Comparison of ENCODE assay signal across 26 cellular contexts in the genomic region with DNA sequence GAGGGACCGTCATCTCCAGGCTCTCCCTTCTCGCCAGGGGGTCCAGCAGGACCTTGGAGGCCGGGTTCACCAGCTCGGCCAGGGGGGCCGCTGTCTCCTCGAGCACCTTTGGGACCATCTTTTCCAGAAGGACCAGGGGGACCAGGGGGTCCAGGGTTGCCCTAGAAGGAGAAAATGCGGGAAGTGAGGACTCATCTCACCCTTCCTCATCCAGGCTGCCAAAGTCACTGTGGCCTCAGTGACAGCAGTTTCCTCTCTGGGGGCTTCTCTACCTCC. TPM values are rescaled to one million over a fixed set of nuclear protein-coding genes. Genes with fewer than 3 reads are reported as not detected.
"Had no signal": no experiment of that assay in that cellular context is flagged by ENCODE, and none has a peak within 500 bp of the region (broad histone marks: within the 10 kb centered on the region; RNA-seq: fewer than 3 reads in every experiment).

No MANE protein-coding gene starts in this region.

- H2AFZ ChIP-seq: neural progenitor cell had no signal

- H3K27ac ChIP-seq: neural progenitor cell, neutrophil, pancreas, psoas muscle, right lobe of liver, sigmoid colon, stomach, thoracic aorta, thyroid gland, tibial nerve, upper lobe of right lung, uterus had no signal

- H3K27me3 ChIP-seq: neural progenitor cell, neutrophil, pancreas, right lobe of liver, sigmoid colon, thyroid gland, tibial nerve, upper lobe of right lung, uterus had no signal

- H3K4me2 ChIP-seq: neural progenitor cell had no signal

- H3K36me3 ChIP-seq: neural progenitor cell, neutrophil, pancreas, right lobe of liver, sigmoid colon, stomach, thoracic aorta, thyroid gland, tibial nerve, upper lobe of right lung, uterus had no signal

- H3K4me3 ChIP-seq: neural progenitor cell, pancreas, psoas muscle, right lobe of liver, sigmoid colon, stomach, thoracic aorta, thyroid gland, tibial nerve, upper lobe of right lung, uterus had no signal

- H3K9ac ChIP-seq: neural progenitor cell had no signal

- H3K9me3 ChIP-seq: neutrophil, pancreas, psoas muscle, right lobe of liver, sigmoid colon, stomach, thoracic aorta, thyroid gland, tibial nerve, upper lobe of right lung, uterus had no signal

- H3K4me1 ChIP-seq: neural progenitor cell, pancreas, psoas muscle, right lobe of liver, sigmoid colon, stomach, tibial nerve, upper lobe of right lung, uterus had no signal

- DNase-seq: naive B cell; nucleus accumbens; pancreas; psoas muscle; right cardiac atrium; small intestine; stimulated activated CD4-positive, alpha-beta T cell treated with anti-CD3 and anti-CD28 coated beads, Interleukin-15, amount 100 ng/mL, for 24 hours; stimulated activated CD4-positive, alpha-beta T cell treated with anti-CD3 and anti-CD28 coated beads, Interleukin-2, amount 100 ng/mL, for 24 hours; stimulated activated CD4-positive, alpha-beta T cell treated with anti-CD3 and anti-CD28 coated beads, Interleukin-2, amount 100 ng/mL, for 48 hours; stimulated activated CD4-positive, alpha-beta T cell treated with anti-CD3 and anti-CD28 coated beads, Interleukin-4, amount 100 ng/mL, for 24 hours; stimulated activated naive B cell treated with anti-CD40 and anti-IgM and Interleukin-4, amounts not matched to agents 10 μg/mL and 1 μg/mL and 100 μg/mL, for 72 hours; stimulated activated naive CD4-positive, alpha-beta T cell treated with Interleukin-2 at 50 U/mL for 16 hours; stomach; thyroid gland; upper lobe of right lung; uterus had no signal

RNA-seq across cellular contexts. Expression of a gene that starts 25.7 kb away (rescaled TPM):
- total RNA-seq: renal cortical epithelial cell, right cardiac atrium, right lobe of liver, sigmoid colon, subcutaneous adipose tissue, thyroid gland, tibial nerve, upper lobe of right lung had no signal
- polyA plus RNA-seq: naive thymus-derived CD8-positive, alpha-beta T cell; urinary bladder had no signal
